Comparison of ENCODE assay signal across 9 cellular contexts in the genomic region with DNA sequence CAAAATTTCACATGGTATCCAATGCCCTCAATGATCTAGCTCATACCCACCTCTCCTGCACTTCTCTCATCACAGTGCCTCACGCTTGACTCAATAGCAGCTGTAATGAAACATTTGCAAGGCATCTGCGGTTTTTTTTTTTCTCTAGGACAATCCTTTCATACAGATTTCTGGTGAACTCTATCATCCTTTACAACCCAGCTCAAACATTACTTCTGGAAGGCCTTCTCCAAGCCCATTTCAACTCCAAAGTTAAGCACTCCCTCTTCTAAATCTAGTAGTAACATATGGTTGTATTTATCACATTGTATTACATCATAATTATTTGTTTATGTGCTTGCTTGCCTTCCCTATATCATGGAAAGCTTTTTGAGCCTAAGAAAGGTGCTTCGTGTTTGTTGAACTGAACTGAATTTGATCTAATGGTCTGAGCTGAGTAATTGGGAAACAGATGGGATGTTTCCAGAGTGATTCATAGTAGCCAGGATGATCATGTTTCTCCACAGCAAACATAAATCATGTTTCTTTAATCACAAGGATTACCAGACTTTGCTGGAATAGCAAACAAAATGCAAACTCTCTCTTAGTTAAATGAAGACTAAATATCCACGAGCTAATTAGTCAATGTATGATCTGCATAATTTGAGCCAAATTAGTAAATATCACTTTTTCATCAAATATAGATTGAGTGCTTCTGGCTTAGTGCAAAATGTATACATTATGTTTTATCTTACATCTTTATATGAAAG. TPM values are rescaled to one million over a fixed set of nuclear protein-coding genes. Genes with fewer than 3 reads are reported as not detected.
A peak's percentile ranks its signal among the peaks of the same experiment; 100 is the strongest.
DNase-seq lines count a peak whose midpoint lies in the region; ATAC-seq, FAIRE-seq and TF ChIP-seq lines count a peak whose summit lies in the region.
"Had no signal": no experiment of that assay in that cellular context is flagged by ENCODE, and none has a peak within 500 bp of the region (broad histone marks: within the 10 kb centered on the region; RNA-seq: fewer than 3 reads in every experiment).

No MANE protein-coding gene starts in this region.

- peaks cover 19% of the 10 kb centered on the region for H3K4me1 ChIP-seq in astrocyte (ENCODE audit: insufficient read depth, low read length)
- H3K4me1 ChIP-seq in mesenchymal stem cell (ENCODE audit: control insufficient read depth, insufficient read depth, low read depth, low read length), result no peaks in the 10 kb centered on the region

- 0% methylated on average over 3 of the region's 4 CpGs for WGBS in mesenchymal stem cell

- no peaks in the 10 kb centered on the region for H3K9me3 Mint-ChIP-seq in astrocyte (ENCODE audit: unreplicated experiment)

- no peak overlapping the region for H2AK5ac ChIP-seq in mesenchymal stem cell (ENCODE audit: low read length, severe bottlenecking)

- FAIRE-seq in astrocyte (lab: Jason Lieb, UNC), result peak; percentile 91

- H3K18ac ChIP-seq in mesenchymal stem cell (ENCODE audit: low read depth in 1 of 2, low read length in 2 of 2), result no peak overlapping the region

- H3K27me3 ChIP-seq in astrocyte (ENCODE audit: insufficient read depth, low read length) (no peaks in the 10 kb centered on the region), mesenchymal stem cell (ENCODE audit: control insufficient read depth in 1 of 2, insufficient read depth in 1 of 2, low read length in 2 of 2) (no peaks in the 10 kb centered on the region)

- no peaks in the 10 kb centered on the region for H3K27me3 Mint-ChIP-seq in astrocyte (ENCODE audit: low read depth, unreplicated experiment)

- H3K27ac Mint-ChIP-seq in astrocyte (ENCODE audit: unreplicated experiment), result peak overlapping the region; percentile 82

- no peak overlapping the region for H3K23ac ChIP-seq in mesenchymal stem cell (ENCODE audit: low read length in 2 of 2)

- H3K4ac ChIP-seq in mesenchymal stem cell (ENCODE audit: low read depth in 1 of 2, low read length in 2 of 2), result no peak overlapping the region

- no peaks in the 10 kb centered on the region for H3K36me3 Mint-ChIP-seq in astrocyte (ENCODE audit: low read depth, unreplicated experiment)

- H2BK15ac ChIP-seq in mesenchymal stem cell (ENCODE audit: low read depth, poor library complexity, severe bottlenecking), result no peak overlapping the region

- no peaks in the 10 kb centered on the region for H4K20me1 ChIP-seq in astrocyte (ENCODE audit: insufficient read depth, low read length)

- no peak overlapping the region for H4K8ac ChIP-seq in mesenchymal stem cell (ENCODE audit: low read length)

- H3K14ac ChIP-seq in mesenchymal stem cell (ENCODE audit: low read length in 2 of 2), result no peak overlapping the region

- no peak overlapping the region for H2AFZ ChIP-seq in astrocyte (ENCODE audit: low read depth, low read length)
- H2AFZ ChIP-seq in mesenchymal stem cell (ENCODE audit: low read depth, low read length), result no peak overlapping the region

- peak overlapping the region; percentile 74 for H3K9ac ChIP-seq in astrocyte (ENCODE audit: low read length)
- peak overlapping the region; percentile 75 for H3K9ac ChIP-seq in mesenchymal stem cell (ENCODE audit: low read length)

- H3K9me3 ChIP-seq in astrocyte (ENCODE audit: insufficient read depth, low read depth, low read length), result no peaks in the 10 kb centered on the region
- H3K9me3 ChIP-seq in mesenchymal stem cell (ENCODE audit: control insufficient read depth, low read length), result no peaks in the 10 kb centered on the region

- H3K4me2 ChIP-seq in astrocyte (ENCODE audit: low read length) (peak overlapping the region; percentile 79), mesenchymal stem cell (ENCODE audit: low read length, poor library complexity, severe bottlenecking) (no peak overlapping the region)

- H3K79me1 ChIP-seq in mesenchymal stem cell (replicated peaks; ENCODE audit: low read length, poor library complexity, severe bottlenecking), result no peaks in the 10 kb centered on the region

- no peaks in the 10 kb centered on the region for H3K79me2 ChIP-seq in astrocyte (ENCODE audit: insufficient read depth, low read length)

- no peak overlapping the region for H2BK12ac ChIP-seq in mesenchymal stem cell (ENCODE audit: low read length in 2 of 2)

- DNase-seq in DMS 273 treated with DMSO at 0.1 percent for 48 hours (lab: John Stamatoyannopoulos, UW) (peak; percentile 96), NCI-H2029 treated with DMSO at 0.1 percent for 48 hours (lab: John Stamatoyannopoulos, UW) (peak; percentile 80), astrocyte (ENCODE audit: low read depth) (peak; percentile 92), mesenchymal stem cell (peak; percentile 93), HuH-7 (ENCODE audit: low spot score) (no peak), iPS-NIHi7 (ENCODE audit: extremely low spot score) (no peak)
- DNase-seq in NK-92 treated with Interleukin-12 subunit alpha and Interleukin-12 subunit beta, amount 100 ng/mL, for 24 hours (lab: John Stamatoyannopoulos, UW), result no peak

- peaks cover 15% of the 10 kb centered on the region for H3K4me1 Mint-ChIP-seq in astrocyte (ENCODE audit: low read depth, unreplicated experiment)

- H2BK120ac ChIP-seq in mesenchymal stem cell (ENCODE audit: low read depth, low read length), result no peak overlapping the region

- no peak overlapping the region for H4K91ac ChIP-seq in mesenchymal stem cell (ENCODE audit: low read length)

- no peak for ATAC-seq in HG02763 (IDR thresholded peaks at IDR 0.05; ENCODE audit: unreplicated experiment)
- ATAC-seq: GM12878 had no signal

- no peaks in the 10 kb centered on the region for H3K36me3 ChIP-seq in astrocyte (ENCODE audit: insufficient read depth, low read length)
- no peaks in the 10 kb centered on the region for H3K36me3 ChIP-seq in mesenchymal stem cell (ENCODE audit: control insufficient read depth in 1 of 2, insufficient read depth in 2 of 2, low read depth in 1 of 2, low read length in 2 of 2)

- H2BK5ac ChIP-seq in mesenchymal stem cell (ENCODE audit: low read depth, low read length, poor library complexity, severe bottlenecking), result no peak overlapping the region

- H3K4me3 ChIP-seq in astrocyte (ENCODE audit: insufficient read depth, low read depth, low read length) (no peak overlapping the region), mesenchymal stem cell (ENCODE audit: insufficient read depth in 1 of 2, low read depth in 1 of 2, low read length in 2 of 2) (peak overlapping the region in 1 of 2 experiments; percentile 43)
- H3K4me3 ChIP-seq: GM12878 had no signal

- peak overlapping the region; percentile 29 for H3K4me3 Mint-ChIP-seq in astrocyte (ENCODE audit: unreplicated experiment)

- H3K27ac ChIP-seq in astrocyte (ENCODE audit: low read depth, low read length) (peak overlapping the region; percentile 93), mesenchymal stem cell (ENCODE audit: low read length, poor library complexity, severe bottlenecking) (peak overlapping the region; percentile 95)

- no peak for TF ChIP-seq CTCF in astrocyte (IDR thresholded peaks at IDR 0.05; ENCODE audit: insufficient read depth, low read depth, low read length)

RNA-seq across cellular contexts. Expression of gene CFL2, which starts 14.3 kb away (rescaled TPM):
- total RNA-seq in astrocyte, result 103 and 110 TPM in 2 replicates
- polyA plus RNA-seq in mesenchymal stem cell (2013, experiment 1 of 2), result 111 TPM
- polyA plus RNA-seq in mesenchymal stem cell (2013, experiment 2 of 2), result 121 TPM

Comparison
In these comparisons a context has a peak if more than half of its experiments do, and no peak if none do; other contexts are left out.
1. DNase-seq: peak in DMS 273 treated with DMSO at 0.1 percent for 48 hours (single experiment), NCI-H2029 treated with DMSO at 0.1 percent for 48 hours (single experiment), astrocyte (single experiment) and mesenchymal stem cell (single experiment); none in HuH-7 (single experiment), NK-92 treated with Interleukin-12 subunit alpha and Interleukin-12 subunit beta, amount 100 ng/mL, for 24 hours (single experiment) and iPS-NIHi7 (single experiment).